In genomic region chr3:4972652-4973643, GRCh38 we compare ENCODE assay signal across 14 cellular contexts. TPM values are rescaled to one million over a fixed set of nuclear protein-coding genes. Genes with fewer than 3 reads are reported as not detected.
A peak's percentile ranks its signal among the peaks of the same experiment; 100 is the strongest.
DNase-seq lines count a peak whose midpoint lies in the region; ATAC-seq and TF ChIP-seq lines count a peak whose summit lies in the region.
"Had no signal": no experiment of that assay in that cellular context is flagged by ENCODE, and none has a peak within 500 bp of the region (broad histone marks: within the 10 kb centered on the region; RNA-seq: fewer than 3 reads in every experiment).

No MANE protein-coding gene starts in this region.

- H3K9me3 Mint-ChIP-seq in naive B cell: peaks cover 0 to 11% (median under 1%) of the 10 kb centered on the region in 7 donors

- H3K4me1 Mint-ChIP-seq in naive B cell: peaks cover 20 to 53% (median 51%) of the 10 kb centered on the region in 3 donors

- H3K27me3 Mint-ChIP-seq in naive B cell: no peaks in the 10 kb centered on the region

- peak overlapping the region; percentile 55 to 93 (median 90) for H3K27ac Mint-ChIP-seq in naive B cell

- H3K36me3 Mint-ChIP-seq in naive B cell: peaks cover 0 to 7% of the 10 kb centered on the region in 2 donors

- peak; percentile 35 for DNase-seq in naive B cell
- DNase-seq in vagina (ENCODE audit: extremely low spot score in 2 of 2): no peak
- DNase-seq in NOMO-1 treated with DMSO at 0.1 percent for 48 hours (lab: John Stamatoyannopoulos, UW; ENCODE audit: unreplicated experiment): no peak
- no peak for DNase-seq in HK-2 (ENCODE audit: unreplicated experiment)
- DNase-seq: Caco-2, lower lobe of right lung, NCI-H446 treated with DMSO at 0.1 percent for 48 hours, posterior cingulate gyrus had no signal

- no peak for TF ChIP-seq POLR2A in vagina (IDR thresholded peaks at IDR 0.05)

- peak overlapping the region; percentile 13 to 87 (median 64) for H3K4me3 Mint-ChIP-seq in naive B cell

- no peak overlapping the region for H3K4me3 ChIP-seq in vagina
- H3K4me3 ChIP-seq: cardiac muscle cell, hepatocyte, lower lobe of right lung had no signal

- no peaks in the 10 kb centered on the region for H3K9me3 ChIP-seq in vagina
- H3K9me3 ChIP-seq: lower lobe of right lung had no signal

- H3K4me1 ChIP-seq in vagina: peaks cover 21% of the 10 kb centered on the region

- intact Hi-C loops in vagina (cut with DNase I): no loop called here

- no peaks in the 10 kb centered on the region for H3K36me3 ChIP-seq in vagina
- H3K36me3 ChIP-seq: cardiac muscle cell, lower lobe of right lung had no signal

- ATAC-seq in GM18511 (IDR thresholded peaks at IDR 0.05; ENCODE audit: unreplicated experiment) (peak; percentile 30), GM21529 (IDR thresholded peaks at IDR 0.05; ENCODE audit: unreplicated experiment) (peak; percentile 22), HG03571 (IDR thresholded peaks at IDR 0.05; ENCODE audit: unreplicated experiment) (peak; percentile 29), naive B cell (ENCODE audit: low read depth in 2 of 2) (peak; percentile 29 to 34)
- ATAC-seq: lower lobe of right lung had no signal

- H3K27me3 ChIP-seq in vagina: no peaks in the 10 kb centered on the region
- H3K27me3 ChIP-seq: cardiac muscle cell, hepatocyte had no signal

- no peak overlapping the region for H3K27ac ChIP-seq in vagina
- H3K27ac ChIP-seq: cardiac muscle cell, epithelial cell of prostate, hepatocyte, lower lobe of right lung had no signal

- no peak for TF ChIP-seq CTCF in vagina (IDR thresholded peaks at IDR 0.05)

RNA-seq across cellular contexts. Expression of gene BHLHE40, which starts 6.3 kb away (rescaled TPM):
- polyA plus RNA-seq in naive B cell (ENCODE audit: low read depth in 6 of 6): 1 to 10 TPM; 1.8 to 6.4 (median 3.3) TPM
- 347 TPM for total RNA-seq in vagina
